In genomic region chr4:172751550-172751949, GRCh38 we compare ENCODE assay signal across 24 cellular contexts.
DNase-seq lines count a peak whose midpoint lies in the region; ATAC-seq, FAIRE-seq and TF ChIP-seq lines count a peak whose summit lies in the region.
"Had no signal": no experiment of that assay in that cellular context is flagged by ENCODE, and none has a peak within 500 bp of the region (broad histone marks: within the 10 kb centered on the region; RNA-seq: fewer than 3 reads in every experiment).

No MANE protein-coding gene starts in this region.

- H3K4me3 ChIP-seq in KMS-11 (IDR thresholded peaks at IDR 0.05; ENCODE audit: insufficient read depth, low read depth, low read length) = no peak overlapping the region
- H3K4me3 ChIP-seq: coronary artery, GM23248, MG63, ovary had no signal

- no TSS peak for BruUV-seq in Calu3 (replicated peaks; lab: Mats Ljungman, UMichigan)

- no peak for TF ChIP-seq POLR2A in GM12891 (IDR thresholded peaks at IDR 0.05; ENCODE audit: low read depth, low read length)

- H3K36me3 ChIP-seq in KMS-11 (ENCODE audit: insufficient read depth) = no peaks in the 10 kb centered on the region
- H3K36me3 ChIP-seq: MG63, ovary had no signal

- H3K27ac ChIP-seq in KMS-11 = peak overlapping the region; percentile 28; the same call in 1 of the 2 replicates
- H3K27ac ChIP-seq: coronary artery, GM23248, ovary had no signal

- H3K79me2 ChIP-seq in KMS-11 (ENCODE audit: insufficient read depth, low read depth) = no peaks in the 10 kb centered on the region

- H3K9ac ChIP-seq in KMS-11 = no peak overlapping the region
- H3K9ac ChIP-seq: GM23248 had no signal

- TF ChIP-seq CTCF in KMS-11 (conservative IDR thresholded peaks at IDR 0.05; ENCODE audit: low read depth, low read length) (no peak), GM13977 (IDR thresholded peaks at IDR 0.05; ENCODE audit: extremely low read depth, insufficient read depth, missing control alignments) (no peak), Calu3 (IDR thresholded peaks at IDR 0.05; ENCODE audit: unreplicated experiment) (no peak)

- no peaks in the 10 kb centered on the region for H3K27me3 ChIP-seq in KMS-11 (ENCODE audit: insufficient read depth, low read depth)
- H3K27me3 ChIP-seq: MG63, ovary had no signal

- peak overlapping the region; percentile 63 for H3K4me2 ChIP-seq in KMS-11

- in situ Hi-C loops in GM13977 (cut with MboI; ENCODE audit: low pct_unique_long_range_greater_than_20kb, low sequenced_read_pairs, unreplicated experiment) = no loop called here

- no peaks in the 10 kb centered on the region for H3K27me3 Mint-ChIP-seq in activated naive CD4-positive, alpha-beta T cell treated with anti-CD3 and anti-CD28 coated beads, Interleukin-2, amount 10 ng/mL, durations not matched to agents 7 days and 5 days
- H3K27me3 Mint-ChIP-seq in Calu3 (ENCODE audit: unreplicated experiment) = no peaks in the 10 kb centered on the region
- H3K27me3 Mint-ChIP-seq: activated B cell treated with CpG ODN at 0.5 μM for 24 hours; naive thymus-derived CD8-positive, alpha-beta T cell had no signal

- no peak for FAIRE-seq in GM12891 (lab: Jason Lieb, UNC)
- FAIRE-seq: bronchial epithelial cell, urothelium cell line had no signal

- no peaks in the 10 kb centered on the region for H3K4me1 Mint-ChIP-seq in activated naive CD4-positive, alpha-beta T cell treated with anti-CD3 and anti-CD28 coated beads, Interleukin-2, amount 10 ng/mL, durations not matched to agents 7 days and 5 days
- H3K4me1 Mint-ChIP-seq in Calu3 (ENCODE audit: low read depth, unreplicated experiment) = no peaks in the 10 kb centered on the region
- H3K4me1 Mint-ChIP-seq: activated B cell treated with CpG ODN at 0.5 μM for 24 hours; naive thymus-derived CD8-positive, alpha-beta T cell had no signal

- no peak overlapping the region for H3K27ac Mint-ChIP-seq in activated naive CD4-positive, alpha-beta T cell treated with anti-CD3 and anti-CD28 coated beads, Interleukin-2, amount 10 ng/mL, durations not matched to agents 7 days and 5 days
- no peak overlapping the region for H3K27ac Mint-ChIP-seq in Calu3 (ENCODE audit: unreplicated experiment)
- H3K27ac Mint-ChIP-seq: activated B cell treated with CpG ODN at 0.5 μM for 24 hours; naive thymus-derived CD8-positive, alpha-beta T cell had no signal

- ATAC-seq in GM19452 (IDR thresholded peaks at IDR 0.05; ENCODE audit: unreplicated experiment) (peak; percentile 9), HG02798 (IDR thresholded peaks at IDR 0.05; ENCODE audit: poor library complexity, unreplicated experiment) (peak; percentile 13)
- ATAC-seq: naive thymus-derived CD8-positive, alpha-beta T cell; right cardiac atrium had no signal

- H3K4me1 ChIP-seq in KMS-11 (ENCODE audit: low read depth, poor library complexity, severe bottlenecking) = peaks cover 34% of the 10 kb centered on the region
- H3K4me1 ChIP-seq: Caco-2 had no signal

- CTCF ChIA-PET in activated naive CD4-positive, alpha-beta T cell treated with anti-CD3 and anti-CD28 coated beads, Interleukin-2, amount 10 ng/mL, durations not matched to agents 7 days and 5 days (lab: Charles Lee) = no interaction called here
- CTCF ChIA-PET in Calu3 (lab: Charles Lee) = no interaction called here

- H3K9me3 Mint-ChIP-seq in activated naive CD4-positive, alpha-beta T cell treated with anti-CD3 and anti-CD28 coated beads, Interleukin-2, amount 10 ng/mL, durations not matched to agents 7 days and 5 days = no peaks in the 10 kb centered on the region
- H3K9me3 Mint-ChIP-seq in Calu3 (ENCODE audit: low read depth, unreplicated experiment) = no peaks in the 10 kb centered on the region

- no peak overlapping the region for H3K4me3 Mint-ChIP-seq in activated naive CD4-positive, alpha-beta T cell treated with anti-CD3 and anti-CD28 coated beads, Interleukin-2, amount 10 ng/mL, durations not matched to agents 7 days and 5 days
- no peak overlapping the region for H3K4me3 Mint-ChIP-seq in Calu3 (ENCODE audit: low read depth, unreplicated experiment)
- H3K4me3 Mint-ChIP-seq: activated B cell treated with CpG ODN at 0.5 μM for 24 hours; naive thymus-derived CD8-positive, alpha-beta T cell had no signal

- H4K20me1 ChIP-seq in KMS-11 (ENCODE audit: insufficient read depth) = no peaks in the 10 kb centered on the region

- intact Hi-C loops in Calu3 (cut with micrococcal nuclease; ENCODE audit: unreplicated experiment) = no loop called here

- no peak overlapping the region; the same call in 1 of the 2 replicates for H2AFZ ChIP-seq in KMS-11 (ENCODE audit: low read depth)
- H2AFZ ChIP-seq: GM23248 had no signal

- DNase-seq in GM12891 (ENCODE audit: insufficient read length, low spot score) (no peak), GM13977 (ENCODE audit: low spot score) (no peak), Calu3 (no peak), NCI-H524 (lab: John Stamatoyannopoulos, UW) (no peak)
- no peak for DNase-seq in activated naive CD4-positive, alpha-beta T cell treated with anti-CD3 and anti-CD28 coated beads, Interleukin-2, amount 10 ng/mL, durations not matched to agents 7 days and 5 days
- DNase-seq: activated B cell treated with CpG ODN at 0.5 μM for 24 hours; activated CD4-positive, alpha-beta T cell treated with anti-CD3 and anti-CD28 coated beads, Interleukin-2, amount 50 U/mL, for 48 hours; activated gamma-delta T cell; Caco-2; EL; GM23248; mesendoderm; MG63; naive thymus-derived CD8-positive, alpha-beta T cell; ovary; right cardiac atrium; substantia nigra; T1000 had no signal

- H3K36me3 Mint-ChIP-seq in activated naive CD4-positive, alpha-beta T cell treated with anti-CD3 and anti-CD28 coated beads, Interleukin-2, amount 10 ng/mL, durations not matched to agents 7 days and 5 days = no peaks in the 10 kb centered on the region
- no peaks in the 10 kb centered on the region for H3K36me3 Mint-ChIP-seq in Calu3 (ENCODE audit: insufficient read depth, unreplicated experiment)
- H3K36me3 Mint-ChIP-seq: naive thymus-derived CD8-positive, alpha-beta T cell had no signal

TF ChIP-seq in GM12891, 5 proteins besides CTCF, POLR2A, EP300 and RAD21:
- TF ChIP-seq PAX5 (IDR thresholded peaks at IDR 0.05; ENCODE audit: insufficient read depth, low read length, severe bottlenecking) (no peak), SPI1 (IDR thresholded peaks at IDR 0.05; ENCODE audit: low read depth, low read length) (0 out of 2 replicates have a peak, but pooled peaks have one; percentile 3)
